Comparison of ENCODE assay signal across 1 cellular context in genomic region chr9:133892193-133892920, GRCh38.
A peak's percentile ranks its signal among the peaks of the same experiment; 100 is the strongest.
TF ChIP-seq lines count a peak whose summit lies in the region.

No MANE protein-coding gene starts in this region.

TF ChIP-seq in HepG2, 621 proteins besides CTCF, POLR2A, EP300 and RAD21 (continued from another document and continues in another):
- TF ChIP-seq HIC2 (CRISPR knock-in tag; IDR thresholded peaks at IDR 0.05; ENCODE audit: low read depth) (peak; percentile 97), RFX5 (IDR thresholded peaks at IDR 0.05; ENCODE audit: low read depth, low read length) (no peak), CBX2 (IDR thresholded peaks at IDR 0.05; ENCODE audit: low read depth, low read length) (no peak), CBX2 (CRISPR knock-in tag; IDR thresholded peaks at IDR 0.05; ENCODE audit: low read depth) (no peak), ZXDC (CRISPR knock-in tag; IDR thresholded peaks at IDR 0.05) (peak; percentile 88), HOXA9 (CRISPR knock-in tag; IDR thresholded peaks at IDR 0.05; ENCODE audit: borderline replicate concordance) (no peak), RXRB (CRISPR knock-in tag; IDR thresholded peaks at IDR 0.05; ENCODE audit: borderline replicate concordance) (peak; percentile 99), TRAFD1 (CRISPR knock-in tag; IDR thresholded peaks at IDR 0.05; ENCODE audit: borderline replicate concordance) (no peak), MTERF4 (CRISPR knock-in tag; IDR thresholded peaks at IDR 0.05) (0 out of 2 replicates have a peak, but pooled peaks have one; percentile 65), NBN (conservative IDR thresholded peaks at IDR 0.05) (no peak), ATRX (CRISPR knock-in tag; IDR thresholded peaks at IDR 0.05; ENCODE audit: borderline replicate concordance) (no peak), ZNF883 (CRISPR knock-in tag; IDR thresholded peaks at IDR 0.05; ENCODE audit: not compliant biosample characterization) (peak; percentile 89), ADNP (CRISPR knock-in tag; IDR thresholded peaks at IDR 0.05) (no peak), AHDC1 (CRISPR knock-in tag; IDR thresholded peaks at IDR 0.05; ENCODE audit: borderline replicate concordance) (peak; percentile 93), ZMYM3 (CRISPR knock-in tag; IDR thresholded peaks at IDR 0.05) (peak; percentile 93), ZNF557 (CRISPR knock-in tag; IDR thresholded peaks at IDR 0.05) (peak; percentile 81), ZUFSP (CRISPR knock-in tag; IDR thresholded peaks at IDR 0.05; ENCODE audit: borderline replicate concordance) (no peak), MEIS1 (CRISPR knock-in tag; IDR thresholded peaks at IDR 0.05; ENCODE audit: borderline replicate concordance) (peak; percentile 83; the same call in 1 of the 2 replicates), ZNF17 (CRISPR knock-in tag; IDR thresholded peaks at IDR 0.05) (no peak), ZNF607 (CRISPR knock-in tag; IDR thresholded peaks at IDR 0.05; ENCODE audit: borderline replicate concordance) (peak; percentile 97; the same call in 1 of the 2 replicates), ZSCAN25 (CRISPR knock-in tag; IDR thresholded peaks at IDR 0.05) (peak; percentile 100), ZNF740 (CRISPR knock-in tag; IDR thresholded peaks at IDR 0.05) (no peak), NFYB (CRISPR knock-in tag; IDR thresholded peaks at IDR 0.05) (peak; percentile 36), PCBP2 (optimal IDR thresholded peaks at IDR 0.05; ENCODE audit: low read depth, low read length, poor library complexity, severe bottlenecking) (peak; percentile 82), ZNF619 (CRISPR knock-in tag; IDR thresholded peaks at IDR 0.05) (peak; percentile 91; the same call in 1 of the 2 replicates), ZEB1 (IDR thresholded peaks at IDR 0.05; ENCODE audit: insufficient replicate concordance, low read depth) (no peak), DDIT3 (CRISPR knock-in tag; IDR thresholded peaks at IDR 0.05) (no peak), GABPA (IDR thresholded peaks at IDR 0.05; ENCODE audit: low read depth, low read length) (no peak), GABPA (CRISPR knock-in tag; IDR thresholded peaks at IDR 0.05; ENCODE audit: low read depth) (no peak), ZBTB20 (CRISPR knock-in tag; IDR thresholded peaks at IDR 0.05; ENCODE audit: borderline replicate concordance, low read depth) (peak; percentile 94; the same call in 1 of the 2 replicates), DBP (CRISPR knock-in tag; IDR thresholded peaks at IDR 0.05; ENCODE audit: not compliant biosample characterization) (no peak), ZNF747 (CRISPR knock-in tag; IDR thresholded peaks at IDR 0.05; ENCODE audit: borderline replicate concordance) (peak; percentile 97), ZNF510 (CRISPR knock-in tag; IDR thresholded peaks at IDR 0.05; ENCODE audit: low read depth) (peak; percentile 93; the same call in 1 of the 2 replicates), TFE3 (CRISPR knock-in tag; IDR thresholded peaks at IDR 0.05) (peak; percentile 90), ATF1 (CRISPR knock-in tag; IDR thresholded peaks at IDR 0.05) (peak; percentile 73; the same call in 1 of the 2 replicates), ETS1 (CRISPR knock-in tag; IDR thresholded peaks at IDR 0.05) (no peak), EZH2 (conservative IDR thresholded peaks at IDR 0.05; ENCODE audit: low read depth, low read length) (no peak), ZNF674 (CRISPR knock-in tag; IDR thresholded peaks at IDR 0.05; ENCODE audit: low read depth) (peak; percentile 84; the same call in 1 of the 2 replicates), GTF3A (CRISPR knock-in tag; conservative IDR thresholded peaks at IDR 0.05) (no peak), E2F2 (CRISPR knock-in tag; IDR thresholded peaks at IDR 0.05; ENCODE audit: borderline replicate concordance) (no peak)
